ENCODE assay signal across 1 cellular context in the genomic region with DNA sequence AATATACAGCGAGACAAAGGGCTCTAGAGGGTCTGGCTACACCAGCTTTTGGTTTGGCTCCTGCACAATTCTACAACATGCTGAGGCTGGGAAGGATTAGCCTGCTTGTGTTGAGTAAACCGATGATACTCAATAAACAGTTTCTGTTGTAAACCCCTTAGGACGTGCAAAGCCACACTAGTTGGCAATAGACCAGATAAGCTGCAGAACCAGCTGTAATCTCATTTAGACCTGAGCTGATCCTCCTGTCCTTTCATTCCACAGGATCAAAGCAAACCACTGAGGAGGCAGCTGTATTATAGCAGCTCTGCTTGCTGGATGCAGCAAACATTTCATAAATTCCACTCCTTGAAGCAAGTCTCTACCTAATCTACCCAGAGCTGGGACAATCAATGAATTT.
TF ChIP-seq lines count a peak whose summit lies in the region.

No MANE protein-coding gene starts in this region.

TF ChIP-seq in IMR-90, 13 proteins besides CTCF, POLR2A, EP300 and RAD21:
- no peak for TF ChIP-seq BHLHE40 (IDR thresholded peaks at IDR 0.05; ENCODE audit: low read depth, low read length)
- TF ChIP-seq MAZ (IDR thresholded peaks at IDR 0.05; ENCODE audit: borderline replicate concordance, low read depth, low read length): no peak
- TF ChIP-seq FOS (IDR thresholded peaks at IDR 0.05; ENCODE audit: low read depth, low read length): no peak
- TF ChIP-seq RCOR1 (IDR thresholded peaks at IDR 0.05; ENCODE audit: insufficient replicate concordance, low read length): no peak
- no peak for TF ChIP-seq USF2 (IDR thresholded peaks at IDR 0.05; ENCODE audit: low read depth, low read length)
- no peak for TF ChIP-seq MAFK (IDR thresholded peaks at IDR 0.05; ENCODE audit: low read depth, low read length)
- no peak for TF ChIP-seq CHD1 (IDR thresholded peaks at IDR 0.05; ENCODE audit: low read depth, low read length)
- TF ChIP-seq MXI1 (IDR thresholded peaks at IDR 0.05; ENCODE audit: borderline replicate concordance, low read depth, low read length): no peak
- no peak for TF ChIP-seq RFX5 (IDR thresholded peaks at IDR 0.05; ENCODE audit: low read depth, low read length)
- no peak for TF ChIP-seq NFE2L2 (IDR thresholded peaks at IDR 0.05; ENCODE audit: low read depth, low read length)
- no peak for TF ChIP-seq ELK1 (IDR thresholded peaks at IDR 0.05; ENCODE audit: borderline replicate concordance, low read depth, low read length)
- no peak for TF ChIP-seq SMC3 (IDR thresholded peaks at IDR 0.05; ENCODE audit: low read depth, low read length)
